9 cellular contexts compared by ENCODE assay signal in genomic region chr11:783581-784015, GRCh38. TPM values are rescaled to one million over a fixed set of nuclear protein-coding genes. Genes with fewer than 3 reads are reported as not detected.
DNase-seq lines count a peak whose midpoint lies in the region; ATAC-seq, FAIRE-seq and TF ChIP-seq lines count a peak whose summit lies in the region.
"Had no signal": no experiment of that assay in that cellular context is flagged by ENCODE, and none has a peak within 500 bp of the region (broad histone marks: within the 10 kb centered on the region; RNA-seq: fewer than 3 reads in every experiment).

No MANE protein-coding gene starts in this region.

- peak overlapping the region; percentile 70 for H3K4me3 Mint-ChIP-seq in neural crest cell

- H3K27ac Mint-ChIP-seq in neural crest cell (ENCODE audit: unreplicated experiment): no peak overlapping the region

- ATAC-seq in SK-N-SH treated with all-trans-retinoic acid at 6 μM for 48 hours: peak; percentile 94

- FAIRE-seq in GM12892 (lab: Jason Lieb, UNC): no peak
- FAIRE-seq: GM18507 had no signal

- no peaks in the 10 kb centered on the region for H3K9me3 Mint-ChIP-seq in neural crest cell

- peaks cover 15% of the 10 kb centered on the region for H3K4me1 Mint-ChIP-seq in neural crest cell

- DNase-seq in AG08395 (ENCODE audit: low spot score) (peak; percentile 81), HFF-Myc (ENCODE audit: extremely low read depth, low read depth) (peak; percentile 85), fibroblast of the conjunctiva (ENCODE audit: low read depth) (peak; percentile 88), neural crest cell (ENCODE audit: low read depth, low spot score) (peak; percentile 77), UCSD-AML1 (lab: John Stamatoyannopoulos, UW; ENCODE audit: unreplicated experiment) (no peak), GM12892 (ENCODE audit: insufficient read length) (no peak), T-helper 9 cell (no peak)

- peaks cover 6% of the 10 kb centered on the region for H3K27me3 Mint-ChIP-seq in neural crest cell (ENCODE audit: low read depth)

- no peaks in the 10 kb centered on the region for H3K36me3 Mint-ChIP-seq in neural crest cell (ENCODE audit: low read depth)

- no peak for TF ChIP-seq POLR2A in GM12892 (IDR thresholded peaks at IDR 0.05; ENCODE audit: low read depth, low read length)

- no peak overlapping the region for H3K4me3 ChIP-seq in HFF-Myc (replicated peaks; ENCODE audit: low read depth, low read length)

- TF ChIP-seq CTCF in HFF-Myc (IDR thresholded peaks at IDR 0.05; ENCODE audit: low read depth, low read length, missing control alignments) (peak; percentile 91), neural crest cell (conservative IDR thresholded peaks at IDR 0.05) (peak; percentile 84)

TF ChIP-seq in SK-N-SH treated with all-trans-retinoic acid at 6 μM for 48 hours, 23 proteins besides CTCF, POLR2A, EP300 and RAD21:
- TF ChIP-seq ARNTL (CRISPR knock-in tag; IDR thresholded peaks at IDR 0.05; ENCODE audit: borderline replicate concordance, low read depth) (peak; percentile 80; the same call in 1 of the 2 replicates), TCF4 (CRISPR knock-in tag; IDR thresholded peaks at IDR 0.05; ENCODE audit: borderline replicate concordance) (0 out of 2 replicates have a peak, but pooled peaks have one; percentile 10), ISL1 (CRISPR knock-in tag; IDR thresholded peaks at IDR 0.05) (no peak)
TF ChIP-seq in SK-N-SH treated with all-trans-retinoic acid at 6 μM for 48 hours: peak in this region for 2.

RNA-seq across cellular contexts. Expression of gene CEND1, which starts 6.3 kb away (rescaled TPM):
- total RNA-seq in neural crest cell: 1.0 and 1.2 TPM in 2 replicates
- polyA plus RNA-seq in GM12892 (2012; ENCODE audit: missing spikeins): 1.9 TPM

RNA-seq across cellular contexts. Expression of gene GATD1, which starts 6.3 kb away (rescaled TPM):
- 93.6 and 94.9 TPM in 2 replicates for total RNA-seq in neural crest cell
- 19.1 TPM for polyA plus RNA-seq in GM12892 (2012; ENCODE audit: missing spikeins)

RNA-seq across cellular contexts. Expression of gene SLC25A22, which starts 14.5 kb away (rescaled TPM):
- total RNA-seq in neural crest cell: 53.4 and 54.6 TPM in 2 replicates
- 5.7 TPM for polyA plus RNA-seq in GM12892 (2012; ENCODE audit: missing spikeins)

RNA-seq across cellular contexts. Expression of gene PIDD1, which starts 21.4 kb away (rescaled TPM):
- total RNA-seq in neural crest cell: 30.7 and 37.9 TPM in 2 replicates
- 5.0 TPM for polyA plus RNA-seq in GM12892 (2012; ENCODE audit: missing spikeins)

RNA-seq across cellular contexts. Expression of gene RPLP2, which starts 26.2 kb away (rescaled TPM):
- 1,810 and 1,830 TPM in 2 replicates for total RNA-seq in neural crest cell
- polyA plus RNA-seq in GM12892 (2012; ENCODE audit: missing spikeins): 3,963 TPM

Comparison
In these comparisons a context has a peak if more than half of its experiments do, and no peak if none do; other contexts are left out.
1. DNase-seq: peak in AG08395 (single experiment), HFF-Myc (single experiment), fibroblast of the conjunctiva (single experiment) and neural crest cell (single experiment); none in UCSD-AML1 (single experiment), GM12892 (single experiment) and T-helper 9 cell (single experiment).